ENCODE assay signal across 8 cellular contexts in the genomic region with DNA sequence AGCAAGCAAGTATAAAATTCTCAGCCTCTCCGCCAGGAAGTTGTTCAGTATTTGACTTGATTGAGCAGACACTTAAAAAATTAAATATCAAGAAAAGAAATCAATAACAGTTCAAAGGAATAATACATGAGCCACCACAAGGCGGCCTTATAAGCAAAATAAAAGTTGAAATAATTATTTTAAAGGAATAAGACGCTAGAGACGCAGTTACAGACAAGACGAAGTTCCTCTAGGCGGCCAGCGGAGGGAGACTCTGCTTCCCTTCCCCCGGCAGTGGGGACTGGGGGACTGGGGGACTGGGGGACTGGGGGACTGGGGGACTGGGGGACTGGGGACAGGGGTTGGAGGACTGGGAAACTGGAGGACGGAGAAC. TPM values are rescaled to one million over a fixed set of nuclear protein-coding genes. Genes with fewer than 3 reads are reported as not detected.
A peak's percentile ranks its signal among the peaks of the same experiment; 100 is the strongest.
DNase-seq lines count a peak whose midpoint lies in the region; ATAC-seq and TF ChIP-seq lines count a peak whose summit lies in the region.

No MANE protein-coding gene starts in this region.

- peak; percentile 46 for TF ChIP-seq CTCF in AG10803 (conservative IDR thresholded peaks at IDR 0.05; ENCODE audit: low read length)

- DNase-seq in AG10803 (ENCODE audit: low read depth): peak; percentile 12
- peak; percentile 24 for DNase-seq in MG63
- peak; percentile 47 for DNase-seq in amniotic stem cell (lab: John Stamatoyannopoulos, UW)
- peak in 27 of 51 donors; percentile 2 to 52 (median 28) for DNase-seq in hypothalamus (lab: John Stamatoyannopoulos, UW)
- peak; percentile 78 for DNase-seq in sciatic nerve (ENCODE audit: low spot score)
- no peak for DNase-seq in stimulated activated CD4-positive, alpha-beta T cell treated with anti-CD3 and anti-CD28 coated beads, Interleukin-15, amount 100 ng/mL, for 24 hours
- DNase-seq in stimulated activated CD4-positive, alpha-beta T cell treated with anti-CD3 and anti-CD28 coated beads, Interleukin-4, amount 100 ng/mL, for 24 hours: no peak

- no peaks in the 10 kb centered on the region for H3K36me3 ChIP-seq in MG63

- ATAC-seq in sciatic nerve: peak; percentile 88
- ATAC-seq in HG02588 (IDR thresholded peaks at IDR 0.05; ENCODE audit: unreplicated experiment): no peak

- intact Hi-C loops in sciatic nerve (cut with DNase I): no loop called here

- no peaks in the 10 kb centered on the region for H3K9me3 ChIP-seq in MG63

- H3K27me3 ChIP-seq in MG63: peaks cover 11% of the 10 kb centered on the region

- H3K4me3 ChIP-seq in AG10803 (ENCODE audit: low read length) (no peak overlapping the region), MG63 (no peak overlapping the region)

RNA-seq across cellular contexts. Expression of gene CCDC178, which starts 0.5 kb away (rescaled TPM):
- total RNA-seq in MG63 (2014; rRNA removed; shearing (Covaris generic); ENCODE audit: low replicate concordance): not detected in 2 replicates
- 4.6 TPM for total RNA-seq in sciatic nerve

Comparison
In these comparisons a context has a peak if more than half of its experiments do, and no peak if none do; other contexts are left out.
1. DNase-seq: peak in AG10803 (single experiment), MG63 (single experiment), amniotic stem cell (single experiment), hypothalamus (27 of 51) and sciatic nerve (single experiment); none in stimulated activated CD4-positive, alpha-beta T cell treated with anti-CD3 and anti-CD28 coated beads, Interleukin-15, amount 100 ng/mL, for 24 hours (single experiment) and stimulated activated CD4-positive, alpha-beta T cell treated with anti-CD3 and anti-CD28 coated beads, Interleukin-4, amount 100 ng/mL, for 24 hours (single experiment).